ENCODE assay signal across 8 cellular contexts in the genomic region with DNA sequence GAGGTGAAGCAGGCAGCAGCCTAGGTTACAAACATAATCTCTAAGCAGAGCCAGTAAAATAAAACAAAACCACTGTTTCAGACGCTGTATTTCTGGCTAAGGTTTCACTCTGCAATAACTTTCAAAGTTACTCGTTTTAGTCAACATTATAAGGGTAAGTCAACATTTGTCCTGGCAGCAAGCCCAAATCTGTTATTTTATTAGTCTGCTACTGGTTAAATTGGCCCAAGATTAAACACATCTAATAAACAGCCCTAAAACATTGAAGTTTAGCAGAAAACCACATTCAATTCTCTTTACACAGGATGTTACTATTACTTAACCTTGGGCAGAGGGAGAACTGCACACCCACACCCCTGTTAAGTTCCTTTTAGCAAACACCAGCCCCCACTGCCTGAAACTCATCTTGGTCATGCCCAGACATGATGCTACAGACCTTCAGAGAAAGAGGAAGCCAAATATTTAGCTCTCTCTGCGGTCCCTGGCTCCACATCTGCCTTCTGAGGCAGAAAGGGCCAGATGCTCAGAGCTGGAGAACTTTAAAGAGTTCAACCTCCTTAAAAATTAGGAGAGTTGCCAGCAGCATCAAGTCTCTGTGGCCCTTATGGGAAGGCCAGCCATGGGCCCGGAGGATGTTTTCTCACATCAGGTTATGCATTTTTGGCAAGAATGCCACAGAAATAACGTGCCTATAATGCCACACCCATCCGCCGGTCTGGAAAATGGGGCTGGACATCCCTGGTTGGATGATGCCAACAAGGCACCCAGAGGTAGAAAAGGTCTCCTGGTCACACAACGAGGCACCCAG. TPM values are rescaled to one million over a fixed set of nuclear protein-coding genes. Genes with fewer than 3 reads are reported as not detected.
A peak's percentile ranks its signal among the peaks of the same experiment; 100 is the strongest.
DNase-seq lines count a peak whose midpoint lies in the region; ATAC-seq and TF ChIP-seq lines count a peak whose summit lies in the region.

No MANE protein-coding gene starts in this region.

- peaks cover 11 to 32% of the 10 kb centered on the region in 2 donors for H3K36me3 Mint-ChIP-seq in activated naive CD4-positive, alpha-beta T cell treated with anti-CD3 and anti-CD28 coated beads, Interleukin-2, amount 50 U/mL, for 72 hours

- peaks cover 3 to 5% of the 10 kb centered on the region in 2 donors for H3K9me3 Mint-ChIP-seq in activated naive CD4-positive, alpha-beta T cell treated with anti-CD3 and anti-CD28 coated beads, Interleukin-2, amount 50 U/mL, for 72 hours

- H4K20me1 ChIP-seq in BLaER1: no peaks in the 10 kb centered on the region

- H3K9ac ChIP-seq in BLaER1: no peak overlapping the region

- DNase-seq in RWPE2 (ENCODE audit: low spot score) (peak; percentile 77), right atrium auricular region (ENCODE audit: low spot score) (no peak), retina (no peak)
- peak; percentile 65 to 74 for DNase-seq in activated naive CD4-positive, alpha-beta T cell treated with anti-CD3 and anti-CD28 coated beads, Interleukin-2, amount 50 U/mL, for 72 hours (ENCODE audit: low spot score in 2 of 2)
- DNase-seq in stimulated activated CD4-positive, alpha-beta T cell treated with anti-CD3 and anti-CD28 coated beads, Interleukin-12 subunit alpha, Interleukin-12 subunit beta, amount 100 ng/mL, for 4 hours: peak; percentile 42

- ATAC-seq in GM19397 (IDR thresholded peaks at IDR 0.05; ENCODE audit: unreplicated experiment) (peak; percentile 98), HG03520 (IDR thresholded peaks at IDR 0.05; ENCODE audit: unreplicated experiment) (peak; percentile 98), RWPE2 (ENCODE audit: low read depth) (peak; percentile 97)
- peak; percentile 80 to 88 for ATAC-seq in activated naive CD4-positive, alpha-beta T cell treated with anti-CD3 and anti-CD28 coated beads, Interleukin-2, amount 50 U/mL, for 72 hours

- H3K9me3 ChIP-seq in BLaER1 (no peaks in the 10 kb centered on the region), RWPE2 (ENCODE audit: severe bottlenecking) (no peaks in the 10 kb centered on the region), right atrium auricular region (no peaks in the 10 kb centered on the region)

- no peaks in the 10 kb centered on the region for H3K27me3 ChIP-seq in BLaER1
- no peaks in the 10 kb centered on the region for H3K27me3 ChIP-seq in RWPE2 (ENCODE audit: insufficient read depth, poor library complexity, severe bottlenecking)
- H3K27me3 ChIP-seq in right atrium auricular region: no peaks in the 10 kb centered on the region

- no peak overlapping the region for H3K4me3 ChIP-seq in BLaER1
- no peak overlapping the region for H3K4me3 ChIP-seq in RWPE2 (ENCODE audit: severe bottlenecking)
- H3K4me3 ChIP-seq in right atrium auricular region: no peak overlapping the region

- H3K4me1 ChIP-seq in BLaER1: peaks cover 15% of the 10 kb centered on the region
- H3K4me1 ChIP-seq in RWPE2 (ENCODE audit: insufficient read depth, poor library complexity, severe bottlenecking): peaks cover 19% of the 10 kb centered on the region
- H3K4me1 ChIP-seq in right atrium auricular region: peaks cover 0 to 68% of the 10 kb centered on the region in 2 donors

- TF ChIP-seq CTCF in RWPE2 (IDR thresholded peaks at IDR 0.05; ENCODE audit: poor library complexity, severe bottlenecking) (no peak), right atrium auricular region (IDR thresholded peaks at IDR 0.05) (no peak)

- H3K27ac ChIP-seq in BLaER1: peak overlapping the region; percentile 29; the same call in 1 of the 2 replicates
- peak overlapping the region; percentile 80 for H3K27ac ChIP-seq in RWPE2 (ENCODE audit: poor library complexity, severe bottlenecking)
- H3K27ac ChIP-seq in right atrium auricular region: peak overlapping the region; percentile 44 to 76

- H3K4me2 ChIP-seq in BLaER1: peak overlapping the region; percentile 21; the same call in 1 of the 2 replicates

- H3K27ac Mint-ChIP-seq in activated naive CD4-positive, alpha-beta T cell treated with anti-CD3 and anti-CD28 coated beads, Interleukin-2, amount 50 U/mL, for 72 hours: peak overlapping the region; percentile 95 to 98

- no peaks in the 10 kb centered on the region for H3K36me3 ChIP-seq in BLaER1
- H3K36me3 ChIP-seq in RWPE2 (ENCODE audit: low read depth): no peaks in the 10 kb centered on the region
- H3K36me3 ChIP-seq in right atrium auricular region: no peaks in the 10 kb centered on the region

RNA-seq across cellular contexts. Expression of gene ARHGEF3, which starts 17.9 kb away (rescaled TPM):
- 10 to 100 TPM; 35.7 to 54.0 TPM for total RNA-seq in activated naive CD4-positive, alpha-beta T cell treated with anti-CD3 and anti-CD28 coated beads, Interleukin-2, amount 50 U/mL, for 72 hours
- total RNA-seq in right atrium auricular region: 10 to 100 TPM; 16.1 to 21.7 TPM

Comparison
In these comparisons a context has a peak if more than half of its experiments do, and no peak if none do; other contexts are left out.
1. H3K27ac ChIP-seq: peak in every context shown above with its lines; median percentile 80 in RWPE2; 60 in right atrium auricular region; 29 in BLaER1.
2. DNase-seq: peak in RWPE2 (single experiment), activated naive CD4-positive, alpha-beta T cell treated with anti-CD3 and anti-CD28 coated beads, Interleukin-2, amount 50 U/mL, for 72 hours (2 of 2) and stimulated activated CD4-positive, alpha-beta T cell treated with anti-CD3 and anti-CD28 coated beads, Interleukin-12 subunit alpha, Interleukin-12 subunit beta, amount 100 ng/mL, for 4 hours (single experiment); none in right atrium auricular region (single experiment) and retina (single experiment).
3. Peak in every context shown above with its lines, with median percentiles within 50 percentile points of each other: ATAC-seq.